1 cellular context compared by ENCODE assay signal in genomic region chr5:154516475-154516874, GRCh38.
TF ChIP-seq lines count a peak whose summit lies in the region.

No MANE protein-coding gene starts in this region.

TF ChIP-seq in GM12878, 131 proteins besides CTCF, POLR2A, EP300 and RAD21 (continued from another document):
- TF ChIP-seq ZNF592 (IDR thresholded peaks at IDR 0.05) (no peak), MLLT1 (IDR thresholded peaks at IDR 0.05) (no peak), NFYA (IDR thresholded peaks at IDR 0.05; ENCODE audit: borderline replicate concordance, low read depth, low read length) (no peak), CUX1 (IDR thresholded peaks at IDR 0.05; ENCODE audit: insufficient replicate concordance, low read depth, low read length) (no peak), E2F8 (IDR thresholded peaks at IDR 0.05; ENCODE audit: low read depth, partially characterized antibody) (no peak), YY1 (IDR thresholded peaks at IDR 0.05; ENCODE audit: low read depth, low read length) (no peak), STAT1 (conservative IDR thresholded peaks at IDR 0.05) (no peak)
